8 cellular contexts compared by ENCODE assay signal in genomic region chr1:172532700-172533510, GRCh38. TPM values are rescaled to one million over a fixed set of nuclear protein-coding genes. Genes with fewer than 3 reads are reported as not detected.
A peak's percentile ranks its signal among the peaks of the same experiment; 100 is the strongest.
DNase-seq lines count a peak whose midpoint lies in the region; ATAC-seq and TF ChIP-seq lines count a peak whose summit lies in the region.

Gene SUCO, plus strand, starts transcription at chr1:172533150. Its CDS starts 286 bp downstream, at chr1:172533436.

- intact Hi-C loops in testis (cut with DNase I; ENCODE audit: low total_unique reads): no loop called here

- H3K36me3 Mint-ChIP-seq in activated naive CD4-positive, alpha-beta T cell treated with anti-CD3 and anti-CD28 coated beads, Interleukin-2, amount 50 U/mL, for 72 hours: peaks cover 8 to 15% of the 10 kb centered on the region in 2 donors

- no peaks in the 10 kb centered on the region for H3K27me3 ChIP-seq in testis

- no peaks in the 10 kb centered on the region for H3K36me3 ChIP-seq in testis (ENCODE audit: low read depth, missing control alignments)

- H3K4me1 ChIP-seq in testis: peaks cover 7% of the 10 kb centered on the region

- peak; percentile 93 for TF ChIP-seq POLR2A in testis (IDR thresholded peaks at IDR 0.05)

- H3K27ac ChIP-seq in testis: peak within 1 kb of the TSS; percentile 98

- H3K9me3 ChIP-seq in testis: no peaks in the 10 kb centered on the region

- peak within 1 kb of the TSS; percentile 75 for H3K4me3 ChIP-seq in GM08714 (ENCODE audit: low read length)
- peak within 1 kb of the TSS; percentile 83 to 85 for H3K4me3 ChIP-seq in testis

- ATAC-seq in HG02610 (IDR thresholded peaks at IDR 0.05; ENCODE audit: unreplicated experiment) (peak; percentile 83), omental fat pad (ENCODE audit: low FRiP score) (peak; percentile 97)
- peak; percentile 89 for ATAC-seq in activated naive CD4-positive, alpha-beta T cell treated with anti-CD3 and anti-CD28 coated beads, Interleukin-2, amount 50 U/mL, for 72 hours

- TF ChIP-seq CTCF in omental fat pad (IDR thresholded peaks at IDR 0.05): no peak
- no peak for TF ChIP-seq CTCF in testis (IDR thresholded peaks at IDR 0.05)

- WGBS in testis, 2 donors: 0% methylated on average over 45 to 72 of the region's 74 CpGs

- H3K9me3 Mint-ChIP-seq in activated naive CD4-positive, alpha-beta T cell treated with anti-CD3 and anti-CD28 coated beads, Interleukin-2, amount 50 U/mL, for 72 hours: no peaks in the 10 kb centered on the region

- peak within 1 kb of the TSS; percentile 94 to 100 for H3K27ac Mint-ChIP-seq in activated naive CD4-positive, alpha-beta T cell treated with anti-CD3 and anti-CD28 coated beads, Interleukin-2, amount 50 U/mL, for 72 hours

- DNase-seq in NCI-H1092 treated with DMSO at 0.1 percent for 48 hours (lab: John Stamatoyannopoulos, UW): peak; percentile 99
- peak; percentile 100 for DNase-seq in SKM-1 (lab: John Stamatoyannopoulos, UW; ENCODE audit: unreplicated experiment)
- peak; percentile 99 to 100 for DNase-seq in activated naive CD4-positive, alpha-beta T cell treated with anti-CD3 and anti-CD28 coated beads, Interleukin-2, amount 50 U/mL, for 72 hours (ENCODE audit: low spot score in 2 of 2)
- no peak for DNase-seq in glomerular endothelial cell (ENCODE audit: extremely low read depth, low read depth, low spot score)
- peak; percentile 99 for DNase-seq in omental fat pad (ENCODE audit: low spot score)
- DNase-seq in testis: peak; percentile 99

RNA-seq across cellular contexts. Expression of gene SUCO, which starts in this region (rescaled TPM):
- total RNA-seq in activated naive CD4-positive, alpha-beta T cell treated with anti-CD3 and anti-CD28 coated beads, Interleukin-2, amount 50 U/mL, for 72 hours: 10 to 100 TPM; 24.3 to 39.7 TPM
- 17.9 and 28.0 TPM in 2 replicates for total RNA-seq in glomerular endothelial cell
- total RNA-seq in omental fat pad: 10 to 100 TPM; 39.6 to 61.8 (median 44.5) TPM
- 100 to 1,000 TPM; 126 to 139 TPM for total RNA-seq in testis
- polyA plus RNA-seq in testis (ENCODE audit: insufficient read depth, low read depth, low replicate concordance): 47.8 TPM
